9 cellular contexts compared by ENCODE assay signal in genomic region chr15:77496710-77497107, GRCh38.
DNase-seq lines count a peak whose midpoint lies in the region; ATAC-seq, FAIRE-seq and TF ChIP-seq lines count a peak whose summit lies in the region.
"Had no signal": no experiment of that assay in that cellular context is flagged by ENCODE, and none has a peak within 500 bp of the region (broad histone marks: within the 10 kb centered on the region; RNA-seq: fewer than 3 reads in every experiment).

No MANE protein-coding gene starts in this region.

- H3K36me3 ChIP-seq in Panc1 (ENCODE audit: control insufficient read depth, insufficient read depth, low read length) (no peaks in the 10 kb centered on the region), neural cell (ENCODE audit: insufficient read depth, low read length) (no peaks in the 10 kb centered on the region)

- ATAC-seq in Panc1, result peak; percentile 90
- ATAC-seq in stimulated activated naive CD8-positive, alpha-beta T cell treated with anti-CD3 and anti-CD28 coated beads, Interleukin-15, Interleukin-2, amounts not matched to agents 100 U/mL and 50 U/mL, for 24 hours, result peak; percentile 71

- H3K27ac Mint-ChIP-seq in activated T-cell treated with anti-CD3 and anti-CD28 coated beads, Interleukin-2, amount 50 U/mL, for 24 hours, result no peak overlapping the region

- H3K4me1 Mint-ChIP-seq in activated T-cell treated with anti-CD3 and anti-CD28 coated beads, Interleukin-2, amount 50 U/mL, for 24 hours (ENCODE audit: low read depth), result peaks cover 24% of the 10 kb centered on the region

- no peaks in the 10 kb centered on the region for H3F3A ChIP-seq in neural cell (ENCODE audit: insufficient read depth, low read length, poor library complexity, severe bottlenecking)

- peak overlapping the region; percentile 14 to 24; a peak in 3 of 4 replicates for H3K4me3 ChIP-seq in Panc1 (ENCODE audit: low read depth in 2 of 2, low read length in 2 of 2)
- no peak overlapping the region for H3K4me3 ChIP-seq in fibroblast of mammary gland (ENCODE audit: control insufficient read depth, low read depth, low read length)
- no peak overlapping the region for H3K4me3 ChIP-seq in neural cell (ENCODE audit: low read length)

- CTCF ChIA-PET in Panc1 (lab: Charles Lee), result interaction anchor here (0.7 to 2.7 kb wide), 8 partner anchors 12 to 384 kb away, joined by 3 to 14 read pairs (median 4); no protein-coding TSS in a partner anchor

- DNase-seq in D721Med (ENCODE audit: insufficient read length, low spot score) (peak; percentile 61), HS-27A (ENCODE audit: low read depth) (peak; percentile 92), Panc1 (ENCODE audit: low read depth, low spot score) (peak; percentile 36), fibroblast of mammary gland (ENCODE audit: low read depth) (peak; percentile 96), epidermal melanocyte (ENCODE audit: insufficient read length, low spot score) (no peak)
- DNase-seq in activated T-cell treated with anti-CD3 and anti-CD28 coated beads, Interleukin-2, amount 50 U/mL, for 24 hours, result peak; percentile 86
- DNase-seq in stimulated activated naive CD8-positive, alpha-beta T cell treated with anti-CD3 and anti-CD28 coated beads, Interleukin-15, Interleukin-2, amounts not matched to agents 100 U/mL and 50 U/mL, for 24 hours, result peak; percentile 83

- peak overlapping the region; percentile 44 for H3K9ac ChIP-seq in neural cell (ENCODE audit: low read length)

- POLR2A ChIA-PET in Panc1 (lab: Charles Lee), result interaction anchor here (0.7 kb wide), 1 partner anchor 18 kb away, joined by 3 read pairs; no protein-coding TSS in a partner anchor

- H3K27me3 ChIP-seq in Panc1 (ENCODE audit: control insufficient read depth, insufficient read depth, low read length) (no peaks in the 10 kb centered on the region), neural cell (ENCODE audit: insufficient read depth, low read depth, low read length) (no peaks in the 10 kb centered on the region)

- TF ChIP-seq RAD21 in neural cell (conservative IDR thresholded peaks at IDR 0.05), result peak; percentile 81

- H3K79me2 ChIP-seq in neural cell (replicated peaks; ENCODE audit: insufficient read depth, low read length), result no peaks in the 10 kb centered on the region

- TF ChIP-seq CTCF in D721Med (IDR thresholded peaks at IDR 0.05; ENCODE audit: insufficient read depth, missing control alignments) (peak; percentile 86), Panc1 (IDR thresholded peaks at IDR 0.05) (peak; percentile 97), fibroblast of mammary gland (conservative IDR thresholded peaks at IDR 0.05; ENCODE audit: control insufficient read depth, insufficient read depth, low read depth, low read length) (peak; percentile 97), neural cell (IDR thresholded peaks at IDR 0.05; ENCODE audit: poor library complexity, severe bottlenecking) (peak; percentile 83)

- no peak overlapping the region for H3K4me3 Mint-ChIP-seq in activated T-cell treated with anti-CD3 and anti-CD28 coated beads, Interleukin-2, amount 50 U/mL, for 24 hours

- H3K27me3 Mint-ChIP-seq in activated T-cell treated with anti-CD3 and anti-CD28 coated beads, Interleukin-2, amount 50 U/mL, for 24 hours, result no peaks in the 10 kb centered on the region

- intact Hi-C loops in Panc1 (cut with micrococcal nuclease; ENCODE audit: unreplicated experiment), result loop anchor here (2.0 to 10.0 kb wide), 2 partner anchors 312 to 378 kb away; no protein-coding TSS in a partner anchor

- H3K4me1 ChIP-seq in Panc1 (ENCODE audit: control insufficient read depth, insufficient read depth, low read length), result peaks cover 57% of the 10 kb centered on the region

- peak overlapping the region; percentile 84 for H3K27ac ChIP-seq in Panc1 (ENCODE audit: low read length)
- H3K27ac ChIP-seq in neural cell (ENCODE audit: low read length), result peak overlapping the region; percentile 69

- no peak overlapping the region for H3K4me2 ChIP-seq in neural cell (ENCODE audit: low read length)

- H2AFZ ChIP-seq in neural cell (ENCODE audit: low read depth, low read length), result peak overlapping the region; percentile 35

- no peaks in the 10 kb centered on the region for H3K9me3 Mint-ChIP-seq in activated T-cell treated with anti-CD3 and anti-CD28 coated beads, Interleukin-2, amount 50 U/mL, for 24 hours

- no peaks in the 10 kb centered on the region for H3K36me3 Mint-ChIP-seq in activated T-cell treated with anti-CD3 and anti-CD28 coated beads, Interleukin-2, amount 50 U/mL, for 24 hours (ENCODE audit: low read depth)

- H3K9me3 ChIP-seq in Panc1 (ENCODE audit: control insufficient read depth, insufficient read depth, low read depth, low read length) (no peaks in the 10 kb centered on the region), neural cell (ENCODE audit: low read length) (no peaks in the 10 kb centered on the region)

- in situ Hi-C loops in Panc1 (cut with HindIII; ENCODE audit: low pct_unique_long_range_greater_than_20kb, low sequenced_read_pairs), result no loop called here

- BruUV-seq in Panc1 (replicated peaks; lab: Mats Ljungman, UMichigan), result no TSS peak

- no peak for FAIRE-seq in D721Med (lab: Jason Lieb, UNC)
- FAIRE-seq: endometrium had no signal

- TF ChIP-seq EP300 in neural cell (conservative IDR thresholded peaks at IDR 0.05; ENCODE audit: poor library complexity, severe bottlenecking), result no peak

- no peaks in the 10 kb centered on the region for H4K20me1 ChIP-seq in neural cell (ENCODE audit: insufficient read depth)

- no peaks in the 10 kb centered on the region for H3K9me2 ChIP-seq in neural cell (ENCODE audit: insufficient read depth, low read length)

TF ChIP-seq in neural cell, 6 proteins besides CTCF, POLR2A, EP300 and RAD21:
- TF ChIP-seq REST (IDR thresholded peaks at IDR 0.05; ENCODE audit: borderline replicate concordance) (no peak), SMC3 (conservative IDR thresholded peaks at IDR 0.05; ENCODE audit: poor library complexity) (peak; percentile 87)

Comparison
In these comparisons a context has a peak if more than half of its experiments do, and no peak if none do; other contexts are left out.
1. H3K4me3 ChIP-seq: peak in Panc1 (2 of 2); none in fibroblast of mammary gland (single experiment) and neural cell (single experiment).
2. Peak in every context shown above with its lines, with median percentiles within 50 percentile points of each other: CTCF ChIP-seq.